ENCODE assay signal across 28 cellular contexts in the genomic region with DNA sequence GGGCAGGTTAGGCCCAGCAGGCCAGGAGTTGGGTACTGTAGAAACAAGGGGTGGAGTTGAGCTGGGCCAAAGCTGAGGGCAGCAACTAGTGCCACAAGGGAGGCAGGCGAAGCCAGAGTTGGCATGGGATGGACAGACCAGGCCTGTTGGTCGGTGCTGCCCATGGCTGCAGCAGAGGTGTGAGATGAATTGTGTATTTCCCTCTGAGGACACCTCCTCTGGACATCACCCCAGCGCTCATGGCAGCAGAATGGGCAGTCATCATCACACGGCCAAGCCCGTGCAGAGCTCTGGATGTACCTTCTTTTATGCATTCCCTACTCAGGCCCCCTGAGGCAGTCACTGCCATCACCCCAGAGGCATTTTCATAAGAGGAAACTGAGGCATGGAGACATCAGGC. TPM values are rescaled to one million over a fixed set of nuclear protein-coding genes. Genes with fewer than 3 reads are reported as not detected.
"Had no signal": no experiment of that assay in that cellular context is flagged by ENCODE, and none has a peak within 500 bp of the region (broad histone marks: within the 10 kb centered on the region; RNA-seq: fewer than 3 reads in every experiment).

No MANE protein-coding gene starts in this region.

- ATAC-seq: activated naive CD8-positive, alpha-beta T cell treated with anti-CD3 and anti-CD28 coated beads, Interleukin-2, amount 50 U/mL, for 24 hours; activated T-cell treated with anti-CD3 and anti-CD28 coated beads, Interleukin-2, amount 50 U/mL, for 72 hours; body of pancreas; heart right ventricle; WTC11 had no signal

- H3K27me3 Mint-ChIP-seq: activated CD4-positive, alpha-beta memory T cell treated with anti-CD3 and anti-CD28 coated beads, Interleukin-2, amount 10 ng/mL, durations not matched to agents 7 days and 5 days; activated CD4-positive, alpha-beta T cell treated with anti-CD3 and anti-CD28 coated beads, Interleukin-2, amount 10 ng/mL, durations not matched to agents 7 days and 5 days; activated naive CD8-positive, alpha-beta T cell treated with anti-CD3 and anti-CD28 coated beads for 36 hours; activated naive CD8-positive, alpha-beta T cell treated with anti-CD3 and anti-CD28 coated beads, Interleukin-2, amount 50 U/mL, for 24 hours; activated T-cell treated with anti-CD3 and anti-CD28 coated beads, Interleukin-2, amount 50 U/mL, for 24 hours had no signal

- DNase-seq: activated CD4-positive, alpha-beta memory T cell treated with anti-CD3 and anti-CD28 coated beads, Interleukin-2, amount 10 ng/mL, durations not matched to agents 7 days and 5 days; activated CD4-positive, alpha-beta T cell treated with anti-CD3 and anti-CD28 coated beads for 1 hour; activated CD4-positive, alpha-beta T cell treated with anti-CD3 and anti-CD28 coated beads for 4 hours; activated CD4-positive, alpha-beta T cell treated with anti-CD3 and anti-CD28 coated beads, Interleukin-2, amount 10 ng/mL, durations not matched to agents 7 days and 5 days; activated CD4-positive, alpha-beta T cell treated with anti-CD3 and anti-CD28 coated beads, Interleukin-2, amount 50 U/mL, for 4 hours; activated CD8-positive, alpha-beta memory T cell treated with anti-CD3 and anti-CD28 coated beads, Interleukin-2, amount 50 U/mL, for 48 hours; activated gamma-delta T cell; activated naive CD4-positive, alpha-beta T cell; activated naive CD4-positive, alpha-beta T cell treated with anti-CD3 and anti-CD28 coated beads, Interleukin-2, amount 50 U/mL, for 16 hours; activated naive CD8-positive, alpha-beta T cell treated with anti-CD3 and anti-CD28 coated beads for 36 hours; activated naive CD8-positive, alpha-beta T cell treated with anti-CD3 and anti-CD28 coated beads, Interleukin-2, amount 50 U/mL, for 24 hours; activated T-cell treated with anti-CD3 and anti-CD28 coated beads for 4 hours; activated T-cell treated with anti-CD3 and anti-CD28 coated beads, Interleukin-2, amount 50 U/mL, for 24 hours; activated T-cell treated with anti-CD3 and anti-CD28 coated beads, Interleukin-2, amount 50 U/mL, for 72 hours; adrenal gland; amygdala; body of pancreas; caudate nucleus; colonic mucosa; effector CD8-positive, alpha-beta T cell; endodermal cell; foreskin fibroblast; heart right ventricle; T-helper 1 cell; T-helper 2 cell had no signal

- H3K4me1 ChIP-seq: body of pancreas, colonic mucosa had no signal

- H3K27me3 ChIP-seq: adrenal gland, body of pancreas, colonic mucosa, heart right ventricle had no signal

- H3K4me3 Mint-ChIP-seq: activated CD4-positive, alpha-beta memory T cell treated with anti-CD3 and anti-CD28 coated beads, Interleukin-2, amount 10 ng/mL, durations not matched to agents 7 days and 5 days; activated CD4-positive, alpha-beta T cell treated with anti-CD3 and anti-CD28 coated beads, Interleukin-2, amount 10 ng/mL, durations not matched to agents 7 days and 5 days; activated naive CD8-positive, alpha-beta T cell treated with anti-CD3 and anti-CD28 coated beads for 36 hours; activated naive CD8-positive, alpha-beta T cell treated with anti-CD3 and anti-CD28 coated beads, Interleukin-2, amount 50 U/mL, for 24 hours; activated T-cell treated with anti-CD3 and anti-CD28 coated beads, Interleukin-2, amount 50 U/mL, for 24 hours; activated T-cell treated with anti-CD3 and anti-CD28 coated beads, Interleukin-2, amount 50 U/mL, for 72 hours; endodermal cell; WTC11 had no signal

- H3K4me3 ChIP-seq: adrenal gland, body of pancreas, colonic mucosa, heart right ventricle had no signal

- H3K9me3 ChIP-seq: adrenal gland, body of pancreas, colonic mucosa, heart right ventricle had no signal

- H3K27ac ChIP-seq: adrenal gland, body of pancreas, colonic mucosa, heart right ventricle, VCaP had no signal

- H3K9me3 Mint-ChIP-seq: activated CD4-positive, alpha-beta memory T cell treated with anti-CD3 and anti-CD28 coated beads, Interleukin-2, amount 10 ng/mL, durations not matched to agents 7 days and 5 days; activated CD4-positive, alpha-beta T cell treated with anti-CD3 and anti-CD28 coated beads, Interleukin-2, amount 10 ng/mL, durations not matched to agents 7 days and 5 days; activated naive CD8-positive, alpha-beta T cell treated with anti-CD3 and anti-CD28 coated beads for 36 hours; activated naive CD8-positive, alpha-beta T cell treated with anti-CD3 and anti-CD28 coated beads, Interleukin-2, amount 50 U/mL, for 24 hours; activated T-cell treated with anti-CD3 and anti-CD28 coated beads, Interleukin-2, amount 50 U/mL, for 24 hours; activated T-cell treated with anti-CD3 and anti-CD28 coated beads, Interleukin-2, amount 50 U/mL, for 72 hours; endodermal cell; WTC11 had no signal

- H3K27ac Mint-ChIP-seq: activated CD4-positive, alpha-beta memory T cell treated with anti-CD3 and anti-CD28 coated beads, Interleukin-2, amount 10 ng/mL, durations not matched to agents 7 days and 5 days; activated naive CD8-positive, alpha-beta T cell treated with anti-CD3 and anti-CD28 coated beads for 36 hours; activated naive CD8-positive, alpha-beta T cell treated with anti-CD3 and anti-CD28 coated beads, Interleukin-2, amount 50 U/mL, for 24 hours; activated T-cell treated with anti-CD3 and anti-CD28 coated beads, Interleukin-2, amount 50 U/mL, for 72 hours; endodermal cell; WTC11 had no signal

- H3K4me1 Mint-ChIP-seq: activated CD4-positive, alpha-beta memory T cell treated with anti-CD3 and anti-CD28 coated beads, Interleukin-2, amount 10 ng/mL, durations not matched to agents 7 days and 5 days; endodermal cell; WTC11 had no signal

RNA-seq across cellular contexts. Expression of a gene that starts 36.9 kb away (rescaled TPM):
- total RNA-seq: dermis microvascular lymphatic vessel endothelial cell had no signal
